8 cellular contexts compared by ENCODE assay signal in the genomic region with DNA sequence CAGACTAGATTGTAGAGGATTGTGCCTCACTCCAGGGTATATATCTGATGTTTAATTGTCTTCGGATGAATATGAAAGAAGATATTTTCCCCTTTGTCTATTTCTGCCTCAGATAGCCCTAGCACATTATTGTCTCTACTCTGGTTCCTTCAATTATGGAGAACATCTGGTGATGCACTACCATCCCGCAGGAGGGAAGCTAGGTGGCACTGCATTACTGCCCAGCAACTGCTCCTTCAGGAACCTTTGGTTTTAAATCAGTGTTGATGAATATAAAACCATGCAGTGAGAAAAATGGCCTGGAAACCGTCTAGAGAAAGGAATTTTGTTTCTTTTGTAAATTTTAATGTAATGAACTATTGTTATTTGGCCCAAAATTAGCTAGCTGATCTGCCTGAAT.
A peak's percentile ranks its signal among the peaks of the same experiment; 100 is the strongest.
DNase-seq lines count a peak whose midpoint lies in the region; ATAC-seq and TF ChIP-seq lines count a peak whose summit lies in the region.

No MANE protein-coding gene starts in this region.

- H3K4me3 ChIP-seq in testis: no peak overlapping the region

- H3K27ac ChIP-seq in RWPE1 (no peak overlapping the region), testis (no peak overlapping the region)

- ATAC-seq in activated naive CD8-positive, alpha-beta T cell treated with anti-CD3 and anti-CD28 coated beads, Interleukin-2, amount 10 ng/mL, durations not matched to agents 7 days and 5 days (ENCODE audit: low read depth): peak; percentile 56
- ATAC-seq in HG03565 (IDR thresholded peaks at IDR 0.05; ENCODE audit: unreplicated experiment) (no peak), HG03521 (IDR thresholded peaks at IDR 0.05; ENCODE audit: unreplicated experiment) (no peak)

- POLR2A ChIA-PET in activated naive CD8-positive, alpha-beta T cell treated with anti-CD3 and anti-CD28 coated beads, Interleukin-2, amount 10 ng/mL, durations not matched to agents 7 days and 5 days (lab: Charles Lee): no interaction called here
- POLR2A ChIA-PET in RWPE1 (lab: Yijun Ruan, JAX; ENCODE audit: low non-redundant PET): no interaction called here

- 43 to 56% methylated on average over 3 of the region's 3 CpGs for WGBS in testis, 2 donors

- no peaks in the 10 kb centered on the region for H3K9me3 ChIP-seq in testis

- H3K4me1 Mint-ChIP-seq in activated naive CD8-positive, alpha-beta T cell treated with anti-CD3 and anti-CD28 coated beads, Interleukin-2, amount 10 ng/mL, durations not matched to agents 7 days and 5 days: no peaks in the 10 kb centered on the region
- no peaks in the 10 kb centered on the region for H3K4me1 Mint-ChIP-seq in activated naive CD8-positive, alpha-beta T cell treated with anti-CD3 and anti-CD28 coated beads for 36 hours

- intact Hi-C loops in head of caudate nucleus (cut with DNase I) (no loop called here), testis (cut with DNase I; ENCODE audit: low total_unique reads) (loop anchor here (10.0 kb wide), 1 partner anchor 258 kb away; no protein-coding TSS in a partner anchor)

- peak; percentile 21; the same call in 1 of the 2 replicates for TF ChIP-seq CTCF in RWPE1 (conservative IDR thresholded peaks at IDR 0.05; ENCODE audit: low read depth)
- peak in 2 of 3 experiments; percentile 18 to 45 for TF ChIP-seq CTCF in testis (IDR thresholded peaks at IDR 0.05)

- no peaks in the 10 kb centered on the region for H3K36me3 ChIP-seq in testis (ENCODE audit: low read depth, missing control alignments)

- TF ChIP-seq POLR2A in testis (IDR thresholded peaks at IDR 0.05): no peak

- H3K9me3 Mint-ChIP-seq in activated naive CD8-positive, alpha-beta T cell treated with anti-CD3 and anti-CD28 coated beads, Interleukin-2, amount 10 ng/mL, durations not matched to agents 7 days and 5 days: peaks cover 16% of the 10 kb centered on the region
- H3K9me3 Mint-ChIP-seq in activated naive CD8-positive, alpha-beta T cell treated with anti-CD3 and anti-CD28 coated beads for 36 hours: peaks cover 17% of the 10 kb centered on the region

- no peak overlapping the region for H3K4me3 Mint-ChIP-seq in activated naive CD8-positive, alpha-beta T cell treated with anti-CD3 and anti-CD28 coated beads, Interleukin-2, amount 10 ng/mL, durations not matched to agents 7 days and 5 days
- no peak overlapping the region for H3K4me3 Mint-ChIP-seq in activated naive CD8-positive, alpha-beta T cell treated with anti-CD3 and anti-CD28 coated beads for 36 hours

- peaks cover 14% of the 10 kb centered on the region for H3K27me3 Mint-ChIP-seq in activated naive CD8-positive, alpha-beta T cell treated with anti-CD3 and anti-CD28 coated beads, Interleukin-2, amount 10 ng/mL, durations not matched to agents 7 days and 5 days
- peaks cover 5% of the 10 kb centered on the region for H3K27me3 Mint-ChIP-seq in activated naive CD8-positive, alpha-beta T cell treated with anti-CD3 and anti-CD28 coated beads for 36 hours

- peaks cover 9% of the 10 kb centered on the region for H3K36me3 Mint-ChIP-seq in activated naive CD8-positive, alpha-beta T cell treated with anti-CD3 and anti-CD28 coated beads, Interleukin-2, amount 10 ng/mL, durations not matched to agents 7 days and 5 days
- H3K36me3 Mint-ChIP-seq in activated naive CD8-positive, alpha-beta T cell treated with anti-CD3 and anti-CD28 coated beads for 36 hours: no peaks in the 10 kb centered on the region

- no peak overlapping the region for H3K27ac Mint-ChIP-seq in activated naive CD8-positive, alpha-beta T cell treated with anti-CD3 and anti-CD28 coated beads, Interleukin-2, amount 10 ng/mL, durations not matched to agents 7 days and 5 days
- H3K27ac Mint-ChIP-seq in activated naive CD8-positive, alpha-beta T cell treated with anti-CD3 and anti-CD28 coated beads for 36 hours: no peak overlapping the region

- DNase-seq in activated naive CD8-positive, alpha-beta T cell treated with anti-CD3 and anti-CD28 coated beads, Interleukin-2, amount 10 ng/mL, durations not matched to agents 7 days and 5 days: no peak
- DNase-seq in activated naive CD8-positive, alpha-beta T cell treated with anti-CD3 and anti-CD28 coated beads for 36 hours: no peak
- DNase-seq in RWPE1 (ENCODE audit: low spot score): peak; percentile 10
- DNase-seq in head of caudate nucleus: peak in 24 of 42 donors; percentile 6 to 60 (median 22)
- DNase-seq in testis: peak; percentile 49
- no peak for DNase-seq in SKM-1 treated with dmso at 0.1 percent for 144 hours (lab: John Stamatoyannopoulos, UW; ENCODE audit: unreplicated experiment)

- CTCF ChIA-PET in RWPE1 (lab: Yijun Ruan, JAX): interaction anchor here (0.6 to 0.7 kb wide), 2 partner anchors 240 to 242 kb away, joined by 3 read pairs; no protein-coding TSS in a partner anchor

- no peaks in the 10 kb centered on the region for H3K27me3 ChIP-seq in testis

- peaks cover 3% of the 10 kb centered on the region for H3K4me1 ChIP-seq in testis

Comparison
In these comparisons a context has a peak if more than half of its experiments do, and no peak if none do; other contexts are left out.
1. DNase-seq: peak in RWPE1 (single experiment), head of caudate nucleus (24 of 42) and testis (single experiment); none in activated naive CD8-positive, alpha-beta T cell treated with anti-CD3 and anti-CD28 coated beads, Interleukin-2, amount 10 ng/mL, durations not matched to agents 7 days and 5 days (single experiment), activated naive CD8-positive, alpha-beta T cell treated with anti-CD3 and anti-CD28 coated beads for 36 hours (single experiment) and SKM-1 treated with dmso at 0.1 percent for 144 hours (single experiment).